ENCODE assay signal across 15 cellular contexts in the genomic region with DNA sequence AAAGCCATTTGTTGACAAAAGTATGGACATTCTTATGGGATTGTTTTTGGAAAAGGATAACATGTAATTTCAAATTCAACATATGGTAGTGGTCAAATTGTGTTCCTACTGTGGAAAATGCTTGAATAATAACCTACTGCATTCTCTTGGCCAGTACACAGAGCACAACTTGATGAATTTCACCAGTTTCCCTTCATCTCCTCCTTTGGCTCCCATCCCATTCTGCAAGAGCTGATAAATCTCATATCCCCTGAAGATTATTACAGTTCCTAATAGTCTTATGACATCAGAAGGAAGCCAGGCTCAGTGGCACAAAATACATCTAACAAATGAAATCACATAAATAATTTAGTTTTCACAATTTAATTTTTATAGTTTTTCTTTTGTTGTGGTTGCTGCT.
DNase-seq lines count a peak whose midpoint lies in the region; ATAC-seq and TF ChIP-seq lines count a peak whose summit lies in the region.
"Had no signal": no experiment of that assay in that cellular context is flagged by ENCODE, and none has a peak within 500 bp of the region (broad histone marks: within the 10 kb centered on the region; RNA-seq: fewer than 3 reads in every experiment).

No MANE protein-coding gene starts in this region.

- TF ChIP-seq CTCF in left ventricle myocardium inferior (IDR thresholded peaks at IDR 0.05; ENCODE audit: borderline replicate concordance) = no peak
- TF ChIP-seq CTCF in fibroblast of villous mesenchyme (IDR thresholded peaks at IDR 0.05; ENCODE audit: insufficient read depth, low read depth, low read length) = no peak
- TF ChIP-seq CTCF in uterus (IDR thresholded peaks at IDR 0.05) = no peak

- no peak overlapping the region for H3K27ac ChIP-seq in left ventricle myocardium inferior (replicated peaks)
- peak overlapping the region; percentile 24 to 62 for H3K27ac ChIP-seq in uterus
- H3K27ac ChIP-seq: BLaER1 treated with 17β-estradiol and CSF1 and Interleukin-3, amounts not matched to agents 10 nM and 100 nM; GM23248 had no signal

- peak; percentile 48 for ATAC-seq in Right ventricle myocardium superior (ENCODE audit: poor library complexity)
- ATAC-seq in HG02642 (IDR thresholded peaks at IDR 0.05; ENCODE audit: poor library complexity, unreplicated experiment) = no peak
- ATAC-seq: HCT116 had no signal

- H3K4me3 ChIP-seq in left ventricle myocardium inferior (no peak overlapping the region), fibroblast of villous mesenchyme (ENCODE audit: low read depth, low read length) (no peak overlapping the region), uterus (no peak overlapping the region)
- H3K4me3 ChIP-seq: BLaER1 treated with 17β-estradiol and CSF1 and Interleukin-3, amounts not matched to agents 10 nM and 100 nM; GM23248 had no signal

- TF ChIP-seq POLR2A in uterus (IDR thresholded peaks at IDR 0.05) = no peak

- DNase-seq in Right ventricle myocardium superior = no peak
- DNase-seq in left ventricle myocardium inferior = no peak
- peak; percentile 46 for DNase-seq in amniotic epithelial cell (ENCODE audit: low read depth)
- peak; percentile 11 for DNase-seq in fibroblast of villous mesenchyme (ENCODE audit: low read depth)
- peak in 1 of 2 donors; percentile 45 for DNase-seq in uterus
- DNase-seq in stimulated activated CD4-positive, alpha-beta T cell treated with anti-CD3 and anti-CD28 coated beads, Interleukin-4, amount 100 ng/mL, for 1 hour = no peak
- DNase-seq: 8988T; ACHN; Calu3; CD4-positive, CD25-positive, alpha-beta regulatory T cell; DMS 273 treated with DMSO at 0.1 percent for 48 hours; GM23248 had no signal

- H3K36me3 ChIP-seq in left ventricle myocardium inferior = no peaks in the 10 kb centered on the region
- H3K36me3 ChIP-seq in uterus = no peaks in the 10 kb centered on the region
- H3K36me3 ChIP-seq: BLaER1 treated with 17β-estradiol and CSF1 and Interleukin-3, amounts not matched to agents 10 nM and 100 nM had no signal

- no peaks in the 10 kb centered on the region for H3K4me1 ChIP-seq in left ventricle myocardium inferior
- no peaks in the 10 kb centered on the region for H3K4me1 ChIP-seq in uterus

- H3K9me3 ChIP-seq in left ventricle myocardium inferior (replicated peaks) (no peaks in the 10 kb centered on the region), uterus (no peaks in the 10 kb centered on the region)

- intact Hi-C loops in Right ventricle myocardium superior (cut with DNase I) (no loop called here), left ventricle myocardium inferior (cut with micrococcal nuclease) (no loop called here), uterus (cut with DNase I; ENCODE audit: low total_unique reads) (no loop called here)

- H3K27me3 ChIP-seq in left ventricle myocardium inferior (ENCODE audit: low read depth) = no peaks in the 10 kb centered on the region
- H3K27me3 ChIP-seq in uterus = no peaks in the 10 kb centered on the region
- H3K27me3 ChIP-seq: BLaER1 treated with 17β-estradiol and CSF1 and Interleukin-3, amounts not matched to agents 10 nM and 100 nM had no signal

Comparison
In these comparisons a context has a peak if more than half of its experiments do, and no peak if none do; other contexts are left out.
1. DNase-seq: peak in amniotic epithelial cell (single experiment) and fibroblast of villous mesenchyme (single experiment); none in Right ventricle myocardium superior (single experiment), left ventricle myocardium inferior (single experiment) and stimulated activated CD4-positive, alpha-beta T cell treated with anti-CD3 and anti-CD28 coated beads, Interleukin-4, amount 100 ng/mL, for 1 hour (single experiment).